ENCODE assay signal across 31 cellular contexts in genomic region chr1:236705771-236706565, GRCh38. TPM values are rescaled to one million over a fixed set of nuclear protein-coding genes. Genes with fewer than 3 reads are reported as not detected.
DNase-seq lines count a peak whose midpoint lies in the region; ATAC-seq and TF ChIP-seq lines count a peak whose summit lies in the region.
"Had no signal": no experiment of that assay in that cellular context is flagged by ENCODE, and none has a peak within 500 bp of the region (broad histone marks: within the 10 kb centered on the region; RNA-seq: fewer than 3 reads in every experiment).

No MANE protein-coding gene starts in this region.

- POLR2A ChIA-PET in CD4-positive, alpha-beta T cell (lab: Charles Lee), result no interaction called here

- H3K4me3 Mint-ChIP-seq in CD4-positive, alpha-beta T cell, result no peak overlapping the region
- H3K4me3 Mint-ChIP-seq in stimulated activated memory B cell treated with anti-CD40 and anti-IgM and Interleukin-4, amounts not matched to agents 10 μg/mL and 1 μg/mL and 100 μg/mL, for 72 hours, result no peak overlapping the region
- H3K4me3 Mint-ChIP-seq: activated naive CD8-positive, alpha-beta T cell treated with anti-CD3 and anti-CD28 coated beads, Interleukin-2, amount 50 U/mL, for 24 hours; activated T-cell treated with anti-CD3 and anti-CD28 coated beads, Interleukin-2, amount 50 U/mL, for 72 hours; CD4-positive, alpha-beta memory T cell; naive thymus-derived CD8-positive, alpha-beta T cell had no signal

- H2AFZ ChIP-seq in neural cell (ENCODE audit: low read depth, low read length), result no peak overlapping the region
- H2AFZ ChIP-seq: GM23248 had no signal

- no peak for ATAC-seq in HG03045 (IDR thresholded peaks at IDR 0.05; ENCODE audit: unreplicated experiment)
- ATAC-seq in CD4-positive, alpha-beta T cell (ENCODE audit: poor library complexity), result no peak
- ATAC-seq in stimulated activated memory B cell treated with anti-CD40 and anti-IgM and Interleukin-4, amounts not matched to agents 10 μg/mL and 1 μg/mL and 100 μg/mL, for 72 hours, result no peak
- ATAC-seq: A549; activated naive CD8-positive, alpha-beta T cell treated with anti-CD3 and anti-CD28 coated beads, Interleukin-2, amount 50 U/mL, for 24 hours; activated T-cell treated with anti-CD3 and anti-CD28 coated beads, Interleukin-2, amount 50 U/mL, for 72 hours; left lung; naive thymus-derived CD8-positive, alpha-beta T cell; Panc1 had no signal

- H3K9me3 Mint-ChIP-seq in CD4-positive, alpha-beta T cell, result no peaks in the 10 kb centered on the region
- H3K9me3 Mint-ChIP-seq in stimulated activated memory B cell treated with anti-CD40 and anti-IgM and Interleukin-4, amounts not matched to agents 10 μg/mL and 1 μg/mL and 100 μg/mL, for 72 hours, result no peaks in the 10 kb centered on the region
- H3K9me3 Mint-ChIP-seq: activated naive CD8-positive, alpha-beta T cell treated with anti-CD3 and anti-CD28 coated beads, Interleukin-2, amount 50 U/mL, for 24 hours; activated T-cell treated with anti-CD3 and anti-CD28 coated beads, Interleukin-2, amount 50 U/mL, for 72 hours; CD4-positive, alpha-beta memory T cell; naive thymus-derived CD8-positive, alpha-beta T cell had no signal

- CTCF ChIA-PET in CD4-positive, alpha-beta T cell (lab: Charles Lee), result no interaction called here

- H3K36me3 Mint-ChIP-seq in CD4-positive, alpha-beta T cell (ENCODE audit: low read depth), result no peaks in the 10 kb centered on the region
- H3K36me3 Mint-ChIP-seq in stimulated activated memory B cell treated with anti-CD40 and anti-IgM and Interleukin-4, amounts not matched to agents 10 μg/mL and 1 μg/mL and 100 μg/mL, for 72 hours, result no peaks in the 10 kb centered on the region
- H3K36me3 Mint-ChIP-seq: CD4-positive, alpha-beta memory T cell; naive thymus-derived CD8-positive, alpha-beta T cell had no signal

- peaks cover 78% of the 10 kb centered on the region for H3K4me1 ChIP-seq in left ventricle myocardium inferior
- H3K4me1 ChIP-seq: A549, left lung, testis had no signal

- intact Hi-C loops in left ventricle myocardium inferior (cut with micrococcal nuclease), result no loop called here
- intact Hi-C loops in CD4-positive, alpha-beta T cell (cut with DNase I, micrococcal nuclease), result no loop called here

- no peaks in the 10 kb centered on the region for H3K9me2 ChIP-seq in neural cell (ENCODE audit: insufficient read depth, low read length)

- H3K27me3 ChIP-seq in left ventricle myocardium inferior (ENCODE audit: low read depth), result no peaks in the 10 kb centered on the region
- H3K27me3 ChIP-seq in neural cell (ENCODE audit: insufficient read depth, low read depth, low read length), result no peaks in the 10 kb centered on the region
- peaks cover 18% of the 10 kb centered on the region for H3K27me3 ChIP-seq in CD4-positive, alpha-beta T cell (ENCODE audit: control insufficient read depth, insufficient read depth, low read length)
- H3K27me3 ChIP-seq: left lung, testis had no signal

- H3K4me1 Mint-ChIP-seq in CD4-positive, alpha-beta T cell (ENCODE audit: low read depth), result no peaks in the 10 kb centered on the region
- H3K4me1 Mint-ChIP-seq in stimulated activated memory B cell treated with anti-CD40 and anti-IgM and Interleukin-4, amounts not matched to agents 10 μg/mL and 1 μg/mL and 100 μg/mL, for 72 hours, result no peaks in the 10 kb centered on the region
- H3K4me1 Mint-ChIP-seq: activated naive CD8-positive, alpha-beta T cell treated with anti-CD3 and anti-CD28 coated beads, Interleukin-2, amount 50 U/mL, for 24 hours; CD4-positive, alpha-beta memory T cell; naive thymus-derived CD8-positive, alpha-beta T cell had no signal

- H3K27ac ChIP-seq in cingulate gyrus (ENCODE audit: low read depth, low read length) (peak overlapping the region; percentile 56), left ventricle myocardium inferior (replicated peaks) (peak overlapping the region; percentile 83), neural cell (ENCODE audit: low read length) (peak overlapping the region; percentile 17)
- no peak overlapping the region for H3K27ac ChIP-seq in CD4-positive, alpha-beta T cell (ENCODE audit: low read depth, low read length)
- H3K27ac ChIP-seq: A549, GM23248, left lung, skin epidermis, testis had no signal

- H4K20me1 ChIP-seq in neural cell (ENCODE audit: insufficient read depth), result no peaks in the 10 kb centered on the region

- peak; percentile 60 for DNase-seq in NCI-H2227 (lab: John Stamatoyannopoulos, UW; ENCODE audit: unreplicated experiment)
- DNase-seq in left ventricle myocardium inferior, result no peak
- DNase-seq in AG20443 (ENCODE audit: low spot score), result no peak
- DNase-seq in CD4-positive, alpha-beta T cell, result no peak
- DNase-seq: activated CD4-positive, alpha-beta T cell treated with anti-CD3 and anti-CD28 coated beads, Interleukin-2, amount 50 U/mL, for 4 hours; activated CD4-positive, CD25-positive, alpha-beta regulatory T cell; activated naive CD4-positive, alpha-beta T cell; activated naive CD8-positive, alpha-beta T cell treated with anti-CD3 and anti-CD28 coated beads, Interleukin-2, amount 50 U/mL, for 24 hours; activated T-cell treated with anti-CD3 and anti-CD28 coated beads, Interleukin-2, amount 50 U/mL, for 72 hours; CD4-positive, alpha-beta memory T cell; cerebellar nuclear complex; glutamatergic neuron; GM23248; left lung; naive thymus-derived CD8-positive, alpha-beta T cell; NCI-H146; NCI-H2107; NCI-H446; NCI-H748 treated with DMSO at 0.1 percent for 48 hours; stimulated activated naive CD4-positive, alpha-beta T cell; T-helper 1 cell; testis had no signal

- TF ChIP-seq CTCF in left ventricle myocardium inferior (IDR thresholded peaks at IDR 0.05; ENCODE audit: borderline replicate concordance) (no peak), neural cell (IDR thresholded peaks at IDR 0.05; ENCODE audit: poor library complexity, severe bottlenecking) (no peak)
- no peak for TF ChIP-seq CTCF in CD4-positive, alpha-beta T cell (IDR thresholded peaks at IDR 0.05)

- H3K36me3 ChIP-seq in left ventricle myocardium inferior (no peaks in the 10 kb centered on the region), neural cell (ENCODE audit: insufficient read depth, low read length) (no peaks in the 10 kb centered on the region)
- H3K36me3 ChIP-seq: left lung had no signal

- TF ChIP-seq RAD21 in neural cell (conservative IDR thresholded peaks at IDR 0.05), result no peak

- no peaks in the 10 kb centered on the region for H3K79me2 ChIP-seq in neural cell (replicated peaks; ENCODE audit: insufficient read depth, low read length)

- no peak overlapping the region for H3K4me2 ChIP-seq in neural cell (ENCODE audit: low read length)
- H3K4me2 ChIP-seq: A549 had no signal

- no peaks in the 10 kb centered on the region for H3F3A ChIP-seq in neural cell (ENCODE audit: insufficient read depth, low read length, poor library complexity, severe bottlenecking)

- TF ChIP-seq EP300 in neural cell (conservative IDR thresholded peaks at IDR 0.05; ENCODE audit: poor library complexity, severe bottlenecking), result peak; percentile 16

- H3K9me3 ChIP-seq in left ventricle myocardium inferior (replicated peaks) (no peaks in the 10 kb centered on the region), neural cell (ENCODE audit: low read length) (no peaks in the 10 kb centered on the region)
- H3K9me3 ChIP-seq in CD4-positive, alpha-beta T cell (ENCODE audit: control insufficient read depth, low read length), result no peaks in the 10 kb centered on the region
- H3K9me3 ChIP-seq: A549, left lung, testis had no signal

- no peak overlapping the region for H3K9ac ChIP-seq in neural cell (ENCODE audit: low read length)
- H3K9ac ChIP-seq: GM23248 had no signal

- H3K4me3 ChIP-seq in left ventricle myocardium inferior (peak overlapping the region; percentile 54), neural cell (ENCODE audit: low read length) (peak overlapping the region; percentile 26)
- H3K4me3 ChIP-seq: A549, GM23248, left lung, skin epidermis, testis had no signal

- H3K27me3 Mint-ChIP-seq in CD4-positive, alpha-beta T cell, result peaks cover 54% of the 10 kb centered on the region
- peaks cover 15% of the 10 kb centered on the region for H3K27me3 Mint-ChIP-seq in stimulated activated memory B cell treated with anti-CD40 and anti-IgM and Interleukin-4, amounts not matched to agents 10 μg/mL and 1 μg/mL and 100 μg/mL, for 72 hours

- H3K27ac Mint-ChIP-seq in CD4-positive, alpha-beta T cell, result no peak overlapping the region
- H3K27ac Mint-ChIP-seq in stimulated activated memory B cell treated with anti-CD40 and anti-IgM and Interleukin-4, amounts not matched to agents 10 μg/mL and 1 μg/mL and 100 μg/mL, for 72 hours, result no peak overlapping the region
- H3K27ac Mint-ChIP-seq: activated naive CD8-positive, alpha-beta T cell treated with anti-CD3 and anti-CD28 coated beads, Interleukin-2, amount 50 U/mL, for 24 hours; activated T-cell treated with anti-CD3 and anti-CD28 coated beads, Interleukin-2, amount 50 U/mL, for 72 hours; CD4-positive, alpha-beta memory T cell; naive thymus-derived CD8-positive, alpha-beta T cell had no signal

TF ChIP-seq in neural cell, 6 proteins besides CTCF, POLR2A, EP300 and RAD21 (continues in another document):
- TF ChIP-seq SMC3 (conservative IDR thresholded peaks at IDR 0.05; ENCODE audit: poor library complexity), result no peak
- no peak for TF ChIP-seq REST (IDR thresholded peaks at IDR 0.05; ENCODE audit: borderline replicate concordance)

RNA-seq across cellular contexts. Expression of gene ACTN2, which starts 19.7 kb away (rescaled TPM):
- 2,454 TPM for total RNA-seq in left ventricle myocardium inferior
- polyA plus RNA-seq in neural cell, result 6.1 and 14.9 TPM in 2 replicates
- polyA minus RNA-seq in neural cell, result 1.7 and 3.9 TPM in 2 replicates
- total RNA-seq in CD4-positive, alpha-beta T cell, result under 1 TPM in 1 of 2 experiments, not detected in 1; 0.28 TPM
- total RNA-seq: CD4-positive, alpha-beta memory T cell; dermis microvascular lymphatic vessel endothelial cell; GM23248; osteoblast had no signal
- polyA plus RNA-seq: A549; CD4-positive, alpha-beta memory T cell; GM23248; naive thymus-derived CD8-positive, alpha-beta T cell had no signal

Comparison
In these comparisons a context has a peak if more than half of its experiments do, and no peak if none do; other contexts are left out.
1. RNA of gene ACTN2, which starts 19.7 kb away (total RNA-seq): 2,454 TPM in left ventricle myocardium inferior (single experiment); 0.28 TPM in CD4-positive, alpha-beta T cell; every median in the first group is over 1,000 times any median in the second.